ENCODE assay signal across 22 cellular contexts in genomic region chr3:139251529-139251928, GRCh38.
DNase-seq lines count a peak whose midpoint lies in the region; ATAC-seq, FAIRE-seq and TF ChIP-seq lines count a peak whose summit lies in the region.
"Had no signal": no experiment of that assay in that cellular context is flagged by ENCODE, and none has a peak within 500 bp of the region (broad histone marks: within the 10 kb centered on the region; RNA-seq: fewer than 3 reads in every experiment).

No MANE protein-coding gene starts in this region.

- H3K9ac ChIP-seq in adipocyte (ENCODE audit: low read length) (no peak overlapping the region), HepG2 (ENCODE audit: insufficient read depth, low read depth, low read length) (no peak overlapping the region)
- H3K9ac ChIP-seq: neural progenitor cell had no signal

- CTCF ChIA-PET in HepG2 (lab: Yijun Ruan, JAX; ENCODE audit: low intra/inter-chr PET ratio, low total read pairs), result no interaction called here
- CTCF ChIA-PET in activated naive CD4-positive, alpha-beta T cell treated with anti-CD3 and anti-CD28 coated beads for 36 hours (lab: Charles Lee), result no interaction called here

- H3K27ac ChIP-seq in right cardiac atrium (ENCODE audit: low read length), result no peak overlapping the region
- no peak overlapping the region for H3K27ac ChIP-seq in HepG2 (ENCODE audit: extremely low read length, insufficient read depth, low read length)
- H3K27ac ChIP-seq: brain microvascular endothelial cell, coronary artery, neural progenitor cell, psoas muscle had no signal

- H3K4me1 Mint-ChIP-seq in activated naive CD4-positive, alpha-beta T cell treated with anti-CD3 and anti-CD28 coated beads for 36 hours (ENCODE audit: low read depth), result no peaks in the 10 kb centered on the region
- H3K4me1 Mint-ChIP-seq: activated CD4-positive, alpha-beta T cell treated with anti-CD3 and anti-CD28 coated beads, Interleukin-2, amount 10 ng/mL, durations not matched to agents 7 days and 5 days; activated naive CD8-positive, alpha-beta T cell treated with anti-CD3 and anti-CD28 coated beads for 36 hours; neural progenitor cell; stimulated activated naive CD8-positive, alpha-beta T cell treated with anti-CD3 and anti-CD28 coated beads, Interleukin-15, amount 100 ng/mL, for 72 hours had no signal

- H3K4me3 ChIP-seq in right cardiac atrium (ENCODE audit: low read length) (no peak overlapping the region), adipocyte (ENCODE audit: low read length) (no peak overlapping the region), HepG2 (replicated peaks in 1 of 3; ENCODE audit: insufficient read depth in 1 of 3, low read depth in 2 of 3, low read length in 3 of 3) (no peak overlapping the region; a peak in 1 of 6 replicates)
- H3K4me3 ChIP-seq: coronary artery, MG63, neural progenitor cell, psoas muscle had no signal

- POLR2A ChIA-PET in HepG2 (lab: Yijun Ruan, JAX), result no interaction called here

- FAIRE-seq in HepG2 (lab: Jason Lieb, UNC), result no peak

- H2AFZ ChIP-seq in HepG2 (ENCODE audit: low read length), result no peak overlapping the region
- H2AFZ ChIP-seq: neural progenitor cell had no signal

- intact Hi-C loops in right cardiac atrium (cut with DNase I) (no loop called here), cardiac septum (cut with DNase I) (no loop called here), HepG2 (cut with micrococcal nuclease; ENCODE audit: unreplicated experiment) (no loop called here)
- intact Hi-C loops in activated naive CD4-positive, alpha-beta T cell treated with anti-CD3 and anti-CD28 coated beads for 36 hours (cut with micrococcal nuclease), result no loop called here

- no peaks in the 10 kb centered on the region for H3K36me3 ChIP-seq in adipocyte (ENCODE audit: control insufficient read depth, insufficient read depth, low read length, severe bottlenecking)
- H3K36me3 ChIP-seq in HepG2 (replicated peaks in 1 of 2; ENCODE audit: control insufficient read depth in 1 of 2, insufficient read depth in 2 of 2, low read length in 2 of 2), result no peaks in the 10 kb centered on the region
- H3K36me3 ChIP-seq: BE2C, brain microvascular endothelial cell, MG63, neural progenitor cell had no signal

- in situ Hi-C loops in HepG2 (cut with HindIII; ENCODE audit: extremely low pct_ligation_motif_present, low pct_unique_long_range_greater_than_20kb), result no loop called here

- no peak for TF ChIP-seq EP300 in HepG2 (IDR thresholded peaks at IDR 0.05; ENCODE audit: low read depth in 2 of 2, low read length in 2 of 2)
- TF ChIP-seq EP300 in HepG2 (CRISPR knock-in tag; IDR thresholded peaks at IDR 0.05; ENCODE audit: borderline replicate concordance), result no peak

- H3K79me2 ChIP-seq in HepG2 (ENCODE audit: insufficient read depth, low read length), result no peaks in the 10 kb centered on the region

- ATAC-seq in right cardiac atrium (peak; percentile 21 to 22), HepG2 (peak; percentile 71), GM21825 (IDR thresholded peaks at IDR 0.05; ENCODE audit: unreplicated experiment) (no peak), GM18861 (IDR thresholded peaks at IDR 0.05; ENCODE audit: unreplicated experiment) (no peak), HG02678 (IDR thresholded peaks at IDR 0.05; ENCODE audit: unreplicated experiment) (no peak)
- ATAC-seq: psoas muscle; stimulated activated naive CD8-positive, alpha-beta T cell treated with anti-CD3 and anti-CD28 coated beads, Interleukin-15, amount 100 ng/mL, for 72 hours had no signal

- H3K4me2 ChIP-seq in HepG2 (ENCODE audit: low read depth, low read length), result peak overlapping the region; percentile 57
- H3K4me2 ChIP-seq: neural progenitor cell had no signal

- TF ChIP-seq RAD21 in HepG2 (CRISPR knock-in tag; IDR thresholded peaks at IDR 0.05), result no peak

- H3K27me3 Mint-ChIP-seq in activated naive CD4-positive, alpha-beta T cell treated with anti-CD3 and anti-CD28 coated beads for 36 hours (ENCODE audit: low read depth), result peaks cover 16% of the 10 kb centered on the region

- H3K36me3 Mint-ChIP-seq in activated naive CD4-positive, alpha-beta T cell treated with anti-CD3 and anti-CD28 coated beads for 36 hours (ENCODE audit: low read depth), result no peaks in the 10 kb centered on the region
- H3K36me3 Mint-ChIP-seq: activated naive CD8-positive, alpha-beta T cell treated with anti-CD3 and anti-CD28 coated beads for 36 hours; neural progenitor cell had no signal

- no peak for TF ChIP-seq CTCF in HepG2 (CRISPR knock-in tag; IDR thresholded peaks at IDR 0.05)

- TF ChIP-seq POLR2A in HepG2 (IDR thresholded peaks at IDR 0.05; ENCODE audit: insufficient read depth in 1 of 2, low read depth in 2 of 2, low read length in 2 of 2), result no peak

- no peak overlapping the region for H3K4me3 Mint-ChIP-seq in activated naive CD4-positive, alpha-beta T cell treated with anti-CD3 and anti-CD28 coated beads for 36 hours
- H3K4me3 Mint-ChIP-seq: activated CD4-positive, alpha-beta T cell treated with anti-CD3 and anti-CD28 coated beads, Interleukin-2, amount 10 ng/mL, durations not matched to agents 7 days and 5 days; activated naive CD8-positive, alpha-beta T cell treated with anti-CD3 and anti-CD28 coated beads for 36 hours; neural progenitor cell; stimulated activated naive CD8-positive, alpha-beta T cell treated with anti-CD3 and anti-CD28 coated beads, Interleukin-15, amount 100 ng/mL, for 72 hours had no signal

- BruUV-seq in HepG2 (replicated peaks; lab: Mats Ljungman, UMichigan), result no TSS peak

- H3K9me3 ChIP-seq in right cardiac atrium (ENCODE audit: control insufficient read depth, low read length), result no peaks in the 10 kb centered on the region
- H3K9me3 ChIP-seq in adipocyte (ENCODE audit: control insufficient read depth, low read length), result peaks cover 4% of the 10 kb centered on the region
- no peaks in the 10 kb centered on the region for H3K9me3 ChIP-seq in HepG2 (ENCODE audit: low read length)
- H3K9me3 ChIP-seq: BE2C, MG63, psoas muscle had no signal

- WGBS in right cardiac atrium, result 64% methylated on average over 4 of the region's 4 CpGs
- 7% methylated on average over 4 of the region's 4 CpGs for WGBS in HepG2 (ENCODE audit: low lambda C conversion rate)

- no peaks in the 10 kb centered on the region for H3K9me3 Mint-ChIP-seq in activated naive CD4-positive, alpha-beta T cell treated with anti-CD3 and anti-CD28 coated beads for 36 hours
- H3K9me3 Mint-ChIP-seq: activated CD4-positive, alpha-beta T cell treated with anti-CD3 and anti-CD28 coated beads, Interleukin-2, amount 10 ng/mL, durations not matched to agents 7 days and 5 days; activated naive CD8-positive, alpha-beta T cell treated with anti-CD3 and anti-CD28 coated beads for 36 hours; neural progenitor cell; stimulated activated naive CD8-positive, alpha-beta T cell treated with anti-CD3 and anti-CD28 coated beads, Interleukin-15, amount 100 ng/mL, for 72 hours had no signal

- H4K20me1 ChIP-seq in HepG2 (ENCODE audit: insufficient read depth, low read length), result no peaks in the 10 kb centered on the region

- H3K4me1 ChIP-seq in right cardiac atrium (ENCODE audit: control insufficient read depth, insufficient read depth, low read length), result no peaks in the 10 kb centered on the region
- H3K4me1 ChIP-seq in adipocyte (ENCODE audit: control insufficient read depth, insufficient read depth, low read length), result no peaks in the 10 kb centered on the region
- no peaks in the 10 kb centered on the region for H3K4me1 ChIP-seq in HepG2 (ENCODE audit: insufficient read depth, low read length)
- H3K4me1 ChIP-seq: BE2C, neural progenitor cell, psoas muscle had no signal

- DNase-seq in right cardiac atrium (no peak), cardiac septum (ENCODE audit: low spot score) (no peak), adipocyte (ENCODE audit: low read depth) (peak; percentile 25), HepG2 (ENCODE audit: low spot score) (peak; percentile 21)
- DNase-seq in activated naive CD4-positive, alpha-beta T cell treated with anti-CD3 and anti-CD28 coated beads for 36 hours, result no peak
- DNase-seq: activated CD4-positive, alpha-beta T cell treated with anti-CD3 and anti-CD28 coated beads, Interleukin-2, amount 10 ng/mL, durations not matched to agents 7 days and 5 days; activated naive CD8-positive, alpha-beta T cell treated with anti-CD3 and anti-CD28 coated beads for 36 hours; BE2C; brain microvascular endothelial cell; HCEC 1CT; MG63; NCI-H1930; psoas muscle; RPMI8226; stimulated activated CD4-positive, alpha-beta T cell treated with anti-CD3 and anti-CD28 coated beads, Interleukin-4, amount 100 ng/mL, for 4 hours; stimulated activated naive CD8-positive, alpha-beta T cell treated with anti-CD3 and anti-CD28 coated beads, Interleukin-15, amount 100 ng/mL, for 72 hours; SW 1271 had no signal

- H3K27me3 ChIP-seq in right cardiac atrium (ENCODE audit: control insufficient read depth, insufficient read depth) (no peaks in the 10 kb centered on the region), adipocyte (replicated peaks; ENCODE audit: control insufficient read depth, insufficient read depth, low read length) (peaks cover 9% of the 10 kb centered on the region), HepG2 (ENCODE audit: control insufficient read depth in 1 of 2, insufficient read depth in 2 of 2, low read length in 2 of 2) (no peaks in the 10 kb centered on the region; a peak in 1 of 5 replicates)
- H3K27me3 ChIP-seq: brain microvascular endothelial cell, MG63, neural progenitor cell had no signal

- H3K27ac Mint-ChIP-seq in activated naive CD4-positive, alpha-beta T cell treated with anti-CD3 and anti-CD28 coated beads for 36 hours, result no peak overlapping the region
- H3K27ac Mint-ChIP-seq: activated CD4-positive, alpha-beta T cell treated with anti-CD3 and anti-CD28 coated beads, Interleukin-2, amount 10 ng/mL, durations not matched to agents 7 days and 5 days; activated naive CD8-positive, alpha-beta T cell treated with anti-CD3 and anti-CD28 coated beads for 36 hours; neural progenitor cell; stimulated activated naive CD8-positive, alpha-beta T cell treated with anti-CD3 and anti-CD28 coated beads, Interleukin-15, amount 100 ng/mL, for 72 hours had no signal

TF ChIP-seq in HepG2, 621 proteins besides CTCF, POLR2A, EP300 and RAD21:
- TF ChIP-seq CEBPB (IDR thresholded peaks at IDR 0.05; ENCODE audit: borderline replicate concordance, low read depth, low read length) (peak; percentile 93), ZNF644 (CRISPR knock-in tag; IDR thresholded peaks at IDR 0.05; ENCODE audit: low read depth) (peak; percentile 56; the same call in 1 of the 2 replicates), IKZF4 (CRISPR knock-in tag; IDR thresholded peaks at IDR 0.05; ENCODE audit: borderline replicate concordance, low read depth, not compliant biosample characterization) (no peak), CEBPG (CRISPR knock-in tag; IDR thresholded peaks at IDR 0.05) (peak; percentile 32; the same call in 1 of the 2 replicates)

Comparison
In these comparisons a context has a peak if more than half of its experiments do, and no peak if none do; other contexts are left out.
1. ATAC-seq: peak in right cardiac atrium (2 of 2) and HepG2 (single experiment); none in GM21825 (single experiment), GM18861 (single experiment) and HG02678 (single experiment).
2. DNase-seq: peak in adipocyte (single experiment) and HepG2 (single experiment); none in right cardiac atrium (0 of 3), cardiac septum (single experiment) and activated naive CD4-positive, alpha-beta T cell treated with anti-CD3 and anti-CD28 coated beads for 36 hours (single experiment).